Comparison of ENCODE assay signal across 8 cellular contexts in genomic region chr19:4539697-4540581, GRCh38. TPM values are rescaled to one million over a fixed set of nuclear protein-coding genes. Genes with fewer than 3 reads are reported as not detected.
DNase-seq lines count a peak whose midpoint lies in the region; ATAC-seq, FAIRE-seq and TF ChIP-seq lines count a peak whose summit lies in the region.

Gene LRG1 (minus strand): TSS chr19:4540036. CDS start chr19:4540013, 23 bp downstream.

- peak within 1 kb of the TSS in 5 of 8 donors; percentile 3 to 64 (median 50) for H3K4me3 Mint-ChIP-seq in naive B cell

- H3K27ac ChIP-seq in breast epithelium (peak within 1 kb of the TSS; percentile 30 to 72), vagina (no peak within 1 kb of the TSS)

- DNase-seq in GDM1 (lab: John Stamatoyannopoulos, UW) (peak; percentile 20), KBM-7 (peak; percentile 85), breast epithelium (ENCODE audit: low spot score in 2 of 2) (peak in 1 of 2 donors; percentile 50), naive B cell (no peak), HTR-8/SVneo (ENCODE audit: insufficient read length, low spot score) (no peak), NCI-H1694 treated with DMSO at 0.1 percent for 48 hours (lab: John Stamatoyannopoulos, UW) (no peak), GM19238 (ENCODE audit: insufficient read length, low spot score) (no peak), vagina (ENCODE audit: extremely low spot score in 2 of 2) (no peak)

- H3K27me3 ChIP-seq in breast epithelium (peaks cover 0 to 4% of the 10 kb centered on the region in 2 donors), vagina (no peaks in the 10 kb centered on the region)

- in situ Hi-C loops in KBM-7 (cut with MboI; ENCODE audit: low pct_unique_long_range_greater_than_20kb, low sequenced_read_pairs), result no loop called here

- no peak for TF ChIP-seq CTCF in breast epithelium (IDR thresholded peaks at IDR 0.05)
- no peak for TF ChIP-seq CTCF in vagina (IDR thresholded peaks at IDR 0.05)

- peak; percentile 21 for TF ChIP-seq POLR2A in breast epithelium (IDR thresholded peaks at IDR 0.05)
- TF ChIP-seq POLR2A in vagina (IDR thresholded peaks at IDR 0.05), result no peak

- peaks cover 11 to 15% (median 12%) of the 10 kb centered on the region in 3 donors for H3K4me1 Mint-ChIP-seq in naive B cell

- FAIRE-seq in HTR-8/SVneo (lab: Jason Lieb, UNC), result no peak

- no peaks in the 10 kb centered on the region for H3K36me3 Mint-ChIP-seq in naive B cell

- H3K9me3 ChIP-seq in breast epithelium (no peaks in the 10 kb centered on the region), vagina (no peaks in the 10 kb centered on the region)

- H3K4me1 ChIP-seq in breast epithelium (no peaks in the 10 kb centered on the region), vagina (peaks cover 9% of the 10 kb centered on the region)

- peaks cover 7 to 27% (median 27%) of the 10 kb centered on the region in 3 donors for H3K27me3 Mint-ChIP-seq in naive B cell

- H3K27ac Mint-ChIP-seq in naive B cell, result peak within 1 kb of the TSS in 2 of 6 donors; percentile 38 to 61

- ATAC-seq in naive B cell (ENCODE audit: low read depth in 2 of 2), result peak; percentile 35 to 36

- intact Hi-C loops in breast epithelium (cut with DNase I; ENCODE audit: low total_unique reads), result no loop called here
- intact Hi-C loops in vagina (cut with DNase I), result no loop called here

- H3K4me3 ChIP-seq in breast epithelium (peak within 1 kb of the TSS in 1 of 3 donors; percentile 38), vagina (no peak within 1 kb of the TSS)

- peaks cover 0 to 6% (median 0%) of the 10 kb centered on the region in 7 donors for H3K9me3 Mint-ChIP-seq in naive B cell

- H3K36me3 ChIP-seq in breast epithelium (no peaks in the 10 kb centered on the region), vagina (no peaks in the 10 kb centered on the region)

RNA-seq across cellular contexts. Expression of gene LRG1, which starts in this region (rescaled TPM):
- total RNA-seq in breast epithelium (10 to 100 TPM in 1 of 3 donors, 1 to 10 TPM in 1, under 1 TPM in 1; 0.64 to 14.7 (median 5.7) TPM), vagina (6.9 TPM)
- under 1 TPM in 3 of 6 donors, not detected in 3; 0.12 to 0.58 (median 0.25) TPM for polyA plus RNA-seq in naive B cell (ENCODE audit: low read depth in 6 of 6)

Comparison
In these comparisons a context has a peak if more than half of its experiments do, and no peak if none do; other contexts are left out.
1. Peak in ATAC-seq in naive B cell; RNA of the gene not detected or under 1 TPM.
2. DNase-seq: peak in GDM1 (single experiment) and KBM-7 (single experiment); none in naive B cell (single experiment), HTR-8/SVneo (single experiment), NCI-H1694 treated with DMSO at 0.1 percent for 48 hours (single experiment), GM19238 (single experiment) and vagina (0 of 2).